Comparison of ENCODE assay signal across 13 cellular contexts in the genomic region with DNA sequence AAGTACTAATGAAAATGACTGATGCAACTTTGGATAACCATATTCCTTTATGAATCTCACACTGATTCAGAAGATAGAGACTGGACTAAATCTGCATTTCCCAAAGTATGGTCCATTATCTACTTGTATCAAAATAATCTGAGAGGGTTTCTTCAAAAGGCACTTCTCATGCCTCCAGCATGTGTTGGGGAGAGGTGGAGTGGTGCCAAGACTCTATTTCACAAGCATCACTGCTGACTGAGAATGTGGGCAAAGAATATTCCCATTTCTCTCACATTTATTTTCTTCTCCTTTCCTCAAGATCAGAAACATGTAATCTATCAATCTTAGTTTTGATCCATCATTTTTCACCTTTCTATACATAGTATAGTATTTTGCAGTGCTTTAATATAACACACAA.
"Had no signal": no experiment of that assay in that cellular context is flagged by ENCODE, and none has a peak within 500 bp of the region (broad histone marks: within the 10 kb centered on the region; RNA-seq: fewer than 3 reads in every experiment).

No MANE protein-coding gene starts in this region.

- H3K27me3 Mint-ChIP-seq: dendritic cell treated with granulocyte-macrophage colony-stimulating factor and Interleukin-4, amounts not matched to agents 40 ng/mL and 50 ng/mL, for 4 days; type B pancreatic cell had no signal

- H3K4me1 ChIP-seq: heart right ventricle, thyroid gland had no signal

- H3K27ac Mint-ChIP-seq: dendritic cell treated with granulocyte-macrophage colony-stimulating factor and Interleukin-4, amounts not matched to agents 40 ng/mL and 50 ng/mL, for 4 days; endodermal cell; naive thymus-derived CD8-positive, alpha-beta T cell; type B pancreatic cell had no signal

- H3K4me3 Mint-ChIP-seq: dendritic cell treated with granulocyte-macrophage colony-stimulating factor and Interleukin-4, amounts not matched to agents 40 ng/mL and 50 ng/mL, for 4 days; endodermal cell; naive thymus-derived CD8-positive, alpha-beta T cell; type B pancreatic cell had no signal

- H3K4me3 ChIP-seq: heart right ventricle, skin epidermis, thyroid gland had no signal

- H3K36me3 Mint-ChIP-seq: naive thymus-derived CD8-positive, alpha-beta T cell; type B pancreatic cell had no signal

- DNase-seq: endodermal cell; erythroblast; heart right ventricle; kidney glomerular epithelial cell; naive thymus-derived CD8-positive, alpha-beta T cell; stimulated activated CD4-positive, alpha-beta T cell treated with anti-CD3 and anti-CD28 coated beads, Interleukin-12 subunit alpha, Interleukin-12 subunit beta, amount 100 ng/mL, for 4 hours; stimulated activated naive CD4-positive, alpha-beta T cell treated with Interleukin-2 at 50 U/mL for 16 hours had no signal

- H3K27ac ChIP-seq: heart right ventricle, neutrophil, skin epidermis, thyroid gland had no signal

- H3K4me1 Mint-ChIP-seq: naive thymus-derived CD8-positive, alpha-beta T cell had no signal

- ATAC-seq: heart right ventricle; naive thymus-derived CD8-positive, alpha-beta T cell; sciatic nerve had no signal

- H3K9me3 ChIP-seq: heart right ventricle, neutrophil, thyroid gland had no signal

- H3K9me3 Mint-ChIP-seq: dendritic cell treated with granulocyte-macrophage colony-stimulating factor and Interleukin-4, amounts not matched to agents 40 ng/mL and 50 ng/mL, for 4 days; endodermal cell; type B pancreatic cell had no signal

- H3K36me3 ChIP-seq: heart right ventricle, neutrophil, thyroid gland had no signal

- H3K27me3 ChIP-seq: heart right ventricle, neutrophil, thyroid gland had no signal
